ENCODE assay signal across 2 cellular contexts in the genomic region with DNA sequence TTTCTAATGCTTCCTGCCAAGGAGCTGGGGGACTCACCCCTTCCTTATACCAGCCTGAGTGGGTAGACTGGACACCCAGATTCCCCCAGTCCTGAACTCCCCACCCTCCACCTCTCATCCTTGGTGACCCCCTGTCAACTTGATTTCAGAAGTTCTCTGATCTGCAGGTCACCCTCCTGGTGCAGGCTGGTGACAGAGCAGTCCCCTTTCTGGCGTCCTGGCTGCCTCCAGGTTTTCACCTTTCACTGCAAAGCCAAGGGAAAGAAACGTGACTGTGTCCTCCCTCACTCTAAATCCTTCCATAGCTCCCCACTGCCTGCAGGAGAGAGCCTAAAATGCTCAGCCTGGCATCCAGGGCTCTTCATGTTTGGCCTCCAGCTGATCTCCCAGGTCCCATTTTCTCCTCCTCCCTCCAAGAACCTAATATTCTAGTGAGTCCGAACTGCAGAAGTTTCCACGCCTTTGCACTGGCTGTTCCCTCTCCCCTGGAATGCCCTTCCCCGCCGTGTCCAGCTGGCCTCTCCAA.
TF ChIP-seq lines count a peak whose summit lies in the region.

No MANE protein-coding gene starts in this region.

TF ChIP-seq in WTC11, 78 proteins besides CTCF, POLR2A, EP300 and RAD21:
- TF ChIP-seq FOXK1 (CRISPR knock-in tag; IDR thresholded peaks at IDR 0.05) (no peak), GTF2I (CRISPR knock-in tag; conservative IDR thresholded peaks at IDR 0.05) (peak; percentile 66; the same call in 1 of the 2 replicates)

TF ChIP-seq in H1, 55 proteins besides CTCF, POLR2A, EP300 and RAD21:
- TF ChIP-seq HDAC2 (IDR thresholded peaks at IDR 0.05; ENCODE audit: borderline replicate concordance in 1 of 2, low read depth in 2 of 2, low read length in 2 of 2) (0 out of 4 replicates have a peak, but pooled peaks of 1 of the 2 experiments have one; percentile 36), CHD2 (IDR thresholded peaks at IDR 0.05; ENCODE audit: low read length) (no peak), KDM1A (IDR thresholded peaks at IDR 0.05; ENCODE audit: borderline replicate concordance, low read length) (peak; percentile 93)
TF ChIP-seq in H1: peak in this region for 2.
